Comparison of ENCODE assay signal across 1 cellular context in the genomic region with DNA sequence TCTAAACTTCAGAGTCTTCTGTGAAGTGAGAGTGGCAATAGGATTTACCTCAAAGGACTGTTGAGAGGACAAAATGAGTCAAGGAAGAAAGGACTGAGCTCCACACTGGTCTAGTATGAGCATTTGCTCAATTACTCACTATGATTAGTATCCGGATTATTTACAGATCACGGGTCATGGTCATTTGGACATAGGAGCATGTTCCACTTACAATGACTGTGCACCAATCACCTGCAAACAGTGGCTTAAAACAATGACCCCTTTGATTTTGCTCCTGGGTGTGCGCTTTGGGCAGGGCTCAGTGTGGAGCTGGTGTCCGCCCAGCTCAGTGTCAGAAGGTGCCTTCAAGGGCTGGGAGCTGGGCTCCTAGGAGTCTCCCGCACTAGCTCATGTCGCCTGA.
TF ChIP-seq lines count a peak whose summit lies in the region.

No MANE protein-coding gene starts in this region.

TF ChIP-seq in H1, 55 proteins besides CTCF, POLR2A, EP300 and RAD21 (continued from another document):
- TF ChIP-seq, protein P1, sequence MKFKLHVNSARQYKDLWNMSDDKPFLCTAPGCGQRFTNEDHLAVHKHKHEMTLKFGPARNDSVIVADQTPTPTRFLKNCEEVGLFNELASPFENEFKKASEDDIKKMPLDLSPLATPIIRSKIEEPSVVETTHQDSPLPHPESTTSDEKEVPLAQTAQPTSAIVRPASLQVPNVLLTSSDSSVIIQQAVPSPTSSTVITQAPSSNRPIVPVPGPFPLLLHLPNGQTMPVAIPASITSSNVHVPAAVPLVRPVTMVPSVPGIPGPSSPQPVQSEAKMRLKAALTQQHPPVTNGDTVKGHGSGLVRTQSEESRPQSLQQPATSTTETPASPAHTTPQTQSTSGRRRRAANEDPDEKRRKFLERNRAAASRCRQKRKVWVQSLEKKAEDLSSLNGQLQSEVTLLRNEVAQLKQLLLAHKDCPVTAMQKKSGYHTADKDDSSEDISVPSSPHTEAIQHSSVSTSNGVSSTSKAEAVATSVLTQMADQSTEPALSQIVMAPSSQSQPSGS (IDR thresholded peaks at IDR 0.05; ENCODE audit: low read length) = no peak
- no peak for TF ChIP-seq TCF12 (IDR thresholded peaks at IDR 0.05; ENCODE audit: low read depth, low read length)
- TF ChIP-seq RNF2 (IDR thresholded peaks at IDR 0.05; ENCODE audit: borderline replicate concordance, low read depth, low read length, missing control alignments, poor library complexity, severe bottlenecking) = no peak
- TF ChIP-seq FOSL1 (IDR thresholded peaks at IDR 0.05; ENCODE audit: insufficient read depth, low read depth, low read length) = no peak
- no peak for TF ChIP-seq EGR1 (IDR thresholded peaks at IDR 0.05; ENCODE audit: borderline replicate concordance, low read depth, low read length)
